Comparison of ENCODE assay signal across 8 cellular contexts in genomic region chr1:184296466-184297243, GRCh38.
DNase-seq lines count a peak whose midpoint lies in the region; ATAC-seq, FAIRE-seq and TF ChIP-seq lines count a peak whose summit lies in the region.

No MANE protein-coding gene starts in this region.

- peak overlapping the region; percentile 42 for H3K27ac ChIP-seq in muscle layer of colon (ENCODE audit: low read depth, low read length)

- H3K4me1 ChIP-seq in muscle layer of colon (ENCODE audit: insufficient read depth, low read length): peaks cover 25% of the 10 kb centered on the region

- DNase-seq in AG08396 (ENCODE audit: low spot score): peak; percentile 48
- DNase-seq in NCI-H446 (lab: John Stamatoyannopoulos, UW): peak; percentile 97 to 98
- DNase-seq in GM12891 (ENCODE audit: insufficient read length, low spot score): no peak
- no peak for DNase-seq in NCI-H1105 (lab: John Stamatoyannopoulos, UW)
- DNase-seq in NCI-H510A treated with DMSO at 0.1 percent for 48 hours (lab: John Stamatoyannopoulos, UW): no peak

- H3K36me3 ChIP-seq in muscle layer of colon (ENCODE audit: insufficient read depth, low read length): no peaks in the 10 kb centered on the region

- H3K9me3 ChIP-seq in muscle layer of colon (ENCODE audit: low read length): no peaks in the 10 kb centered on the region

- H3K4me3 ChIP-seq in muscle layer of colon (ENCODE audit: low read depth in 1 of 2, low read length in 2 of 2): no peak overlapping the region

- FAIRE-seq in endometrium (lab: Jason Lieb, UNC): peak; percentile 35
- no peak for FAIRE-seq in GM12891 (lab: Jason Lieb, UNC)

- no peak for ATAC-seq in GM21390 (IDR thresholded peaks at IDR 0.05; ENCODE audit: unreplicated experiment)

- H3K9ac ChIP-seq in muscle layer of colon (ENCODE audit: low read length): peak overlapping the region; percentile 8

- H3K27me3 ChIP-seq in muscle layer of colon (ENCODE audit: control insufficient read depth in 1 of 2, insufficient read depth in 2 of 2, low read length in 2 of 2): no peaks in the 10 kb centered on the region

- no peak for TF ChIP-seq POLR2A in GM12891 (IDR thresholded peaks at IDR 0.05; ENCODE audit: low read depth, low read length)

TF ChIP-seq in GM12891, 5 proteins besides CTCF, POLR2A, EP300 and RAD21:
- no peak for TF ChIP-seq POLR2AphosphoS5 (IDR thresholded peaks at IDR 0.05; ENCODE audit: low read depth, low read length)

Comparison
In these comparisons a context has a peak if more than half of its experiments do, and no peak if none do; other contexts are left out.
1. DNase-seq: peak in AG08396 (single experiment) and NCI-H446 (2 of 2); none in GM12891 (single experiment), NCI-H1105 (single experiment) and NCI-H510A treated with DMSO at 0.1 percent for 48 hours (single experiment).